ENCODE assay signal across 14 cellular contexts in genomic region chr6:5142915-5143314, GRCh38. TPM values are rescaled to one million over a fixed set of nuclear protein-coding genes. Genes with fewer than 3 reads are reported as not detected.
DNase-seq lines count a peak whose midpoint lies in the region; ATAC-seq lines count a peak whose summit lies in the region.
"Had no signal": no experiment of that assay in that cellular context is flagged by ENCODE, and none has a peak within 500 bp of the region (broad histone marks: within the 10 kb centered on the region; RNA-seq: fewer than 3 reads in every experiment).

No MANE protein-coding gene starts in this region.

- H3K9me3 Mint-ChIP-seq in activated T-helper 17 cell treated with anti-CD3 and anti-CD28 coated beads, Interleukin-2, amount 50 U/mL, for 72 hours, result no peaks in the 10 kb centered on the region
- H3K9me3 Mint-ChIP-seq: activated CD4-positive, alpha-beta memory T cell treated with anti-CD3 and anti-CD28 coated beads for 36 hours; activated naive CD4-positive, alpha-beta T cell treated with anti-CD3 and anti-CD28 coated beads for 36 hours; activated T-helper 1 cell treated with anti-CD3 and anti-CD28 coated beads, Interleukin-12 subunit alpha, Interleukin-12 subunit beta, Interleukin-2, Interleukin-4 antibody, amounts not matched to agents 30 ng/mL and 10 ng/mL and 1 ng/mL, durations not matched to agents 14 hours and 24 hours and 36 hours; brain; stimulated activated effector memory CD8-positive, alpha-beta T cell treated with anti-CD3 and anti-CD28 coated beads, Interleukin-12 subunit alpha, Interleukin-12 subunit beta, amount 100 ng/mL, for 72 hours had no signal

- H3K27me3 Mint-ChIP-seq in activated T-helper 17 cell treated with anti-CD3 and anti-CD28 coated beads, Interleukin-2, amount 50 U/mL, for 72 hours, result no peaks in the 10 kb centered on the region
- H3K27me3 Mint-ChIP-seq: activated CD4-positive, alpha-beta memory T cell treated with anti-CD3 and anti-CD28 coated beads for 36 hours; brain; T-helper 17 cell had no signal

- H3K27ac Mint-ChIP-seq in activated T-helper 17 cell treated with anti-CD3 and anti-CD28 coated beads, Interleukin-2, amount 50 U/mL, for 72 hours, result no peak overlapping the region
- H3K27ac Mint-ChIP-seq: activated CD4-positive, alpha-beta memory T cell treated with anti-CD3 and anti-CD28 coated beads for 36 hours; activated naive CD4-positive, alpha-beta T cell treated with anti-CD3 and anti-CD28 coated beads for 36 hours; activated T-helper 1 cell treated with anti-CD3 and anti-CD28 coated beads, Interleukin-12 subunit alpha, Interleukin-12 subunit beta, Interleukin-2, Interleukin-4 antibody, amounts not matched to agents 30 ng/mL and 10 ng/mL and 1 ng/mL, durations not matched to agents 14 hours and 24 hours and 36 hours; stimulated activated effector memory CD8-positive, alpha-beta T cell treated with anti-CD3 and anti-CD28 coated beads, Interleukin-12 subunit alpha, Interleukin-12 subunit beta, amount 100 ng/mL, for 72 hours had no signal

- no peaks in the 10 kb centered on the region for H3K4me1 Mint-ChIP-seq in activated T-helper 17 cell treated with anti-CD3 and anti-CD28 coated beads, Interleukin-2, amount 50 U/mL, for 72 hours
- H3K4me1 Mint-ChIP-seq: stimulated activated effector memory CD8-positive, alpha-beta T cell treated with anti-CD3 and anti-CD28 coated beads, Interleukin-12 subunit alpha, Interleukin-12 subunit beta, amount 100 ng/mL, for 72 hours had no signal

- ATAC-seq in activated T-helper 17 cell treated with anti-CD3 and anti-CD28 coated beads, Interleukin-2, amount 50 U/mL, for 72 hours (replicated peaks), result peak; percentile 70
- ATAC-seq in HG03571 (IDR thresholded peaks at IDR 0.05; ENCODE audit: unreplicated experiment) (no peak), HG03025 (IDR thresholded peaks at IDR 0.05; ENCODE audit: low FRiP score, unreplicated experiment) (no peak)

- peak; percentile 17 for DNase-seq in AG20443 (ENCODE audit: low spot score)
- DNase-seq in GDM1 (lab: John Stamatoyannopoulos, UW), result peak; percentile 87
- DNase-seq in NOMO-1 (lab: John Stamatoyannopoulos, UW; ENCODE audit: unreplicated experiment in 2 of 2), result peak; percentile 46 to 47
- DNase-seq in NCI-H345 (lab: John Stamatoyannopoulos, UW), result no peak
- DNase-seq in AG08396 (ENCODE audit: low spot score), result no peak

- H3K36me3 Mint-ChIP-seq in activated T-helper 17 cell treated with anti-CD3 and anti-CD28 coated beads, Interleukin-2, amount 50 U/mL, for 72 hours (ENCODE audit: low read depth), result no peaks in the 10 kb centered on the region
- H3K36me3 Mint-ChIP-seq: activated CD4-positive, alpha-beta memory T cell treated with anti-CD3 and anti-CD28 coated beads for 36 hours; brain had no signal

- H3K4me3 Mint-ChIP-seq in activated T-helper 17 cell treated with anti-CD3 and anti-CD28 coated beads, Interleukin-2, amount 50 U/mL, for 72 hours, result no peak overlapping the region
- H3K4me3 Mint-ChIP-seq: activated CD4-positive, alpha-beta memory T cell treated with anti-CD3 and anti-CD28 coated beads for 36 hours; activated naive CD4-positive, alpha-beta T cell treated with anti-CD3 and anti-CD28 coated beads for 36 hours; activated T-helper 1 cell treated with anti-CD3 and anti-CD28 coated beads, Interleukin-12 subunit alpha, Interleukin-12 subunit beta, Interleukin-2, Interleukin-4 antibody, amounts not matched to agents 30 ng/mL and 10 ng/mL and 1 ng/mL, durations not matched to agents 14 hours and 24 hours and 36 hours; brain; stimulated activated effector memory CD8-positive, alpha-beta T cell treated with anti-CD3 and anti-CD28 coated beads, Interleukin-12 subunit alpha, Interleukin-12 subunit beta, amount 100 ng/mL, for 72 hours; T-helper 17 cell had no signal

RNA-seq across cellular contexts. Expression of gene PPP1R3G, which starts 57.8 kb away (rescaled TPM):
- total RNA-seq in activated T-helper 17 cell treated with anti-CD3 and anti-CD28 coated beads, Interleukin-2, amount 50 U/mL, for 72 hours, result under 1 TPM in 1 of 2 donors, not detected in 1; 0.05 TPM
- total RNA-seq: activated CD4-positive, alpha-beta memory T cell treated with anti-CD3 and anti-CD28 coated beads for 36 hours; activated naive CD4-positive, alpha-beta T cell treated with anti-CD3 and anti-CD28 coated beads for 36 hours; activated T-helper 1 cell treated with anti-CD3 and anti-CD28 coated beads, Interleukin-12 subunit alpha, Interleukin-12 subunit beta, Interleukin-2, Interleukin-4 antibody, amounts not matched to agents 30 ng/mL and 10 ng/mL and 1 ng/mL, durations not matched to agents 14 hours and 24 hours and 36 hours; T-helper 17 cell had no signal

Comparison
In these comparisons a context has a peak if more than half of its experiments do, and no peak if none do; other contexts are left out.
1. DNase-seq: peak in AG20443 (single experiment), GDM1 (single experiment) and NOMO-1 (2 of 2); none in NCI-H345 (single experiment) and AG08396 (single experiment).